ENCODE assay signal across 21 cellular contexts in genomic region chr15:72936237-72936636, GRCh38.
DNase-seq lines count a peak whose midpoint lies in the region; ATAC-seq and TF ChIP-seq lines count a peak whose summit lies in the region.
"Had no signal": no experiment of that assay in that cellular context is flagged by ENCODE, and none has a peak within 500 bp of the region (broad histone marks: within the 10 kb centered on the region; RNA-seq: fewer than 3 reads in every experiment).

No MANE protein-coding gene starts in this region.

- DNase-seq in DND-41 (peak; percentile 4), neural crest cell (ENCODE audit: low read depth, low spot score) (no peak), NCI-H187 (lab: John Stamatoyannopoulos, UW) (no peak), NOMO-1 treated with dmso at 0.1 percent for 144 hours (lab: John Stamatoyannopoulos, UW; ENCODE audit: unreplicated experiment) (no peak)
- DNase-seq: 8988T; ACHN; AML-193; BE2C; Caco-2; CD4-positive, CD25-positive, alpha-beta regulatory T cell; CD8-positive, alpha-beta T cell; DMS153; EL; GDM1; GM23248; HCEC 1CT had no signal

- no peaks in the 10 kb centered on the region for H3K9me3 ChIP-seq in BLaER1
- H3K9me3 ChIP-seq in DND-41 (ENCODE audit: insufficient read depth, low read length, severe bottlenecking) = no peaks in the 10 kb centered on the region
- H3K9me3 ChIP-seq: A549, BE2C, Caco-2 had no signal

- H3K27me3 ChIP-seq in BLaER1 (no peaks in the 10 kb centered on the region), DND-41 (ENCODE audit: insufficient read depth, low read length, poor library complexity) (no peaks in the 10 kb centered on the region)

- no peaks in the 10 kb centered on the region for H3K36me3 Mint-ChIP-seq in neural crest cell (ENCODE audit: low read depth)
- H3K36me3 Mint-ChIP-seq: CD4-positive, CD25-positive, alpha-beta regulatory T cell; CD8-positive, alpha-beta T cell had no signal

- H3K4me3 ChIP-seq in BLaER1 (no peak overlapping the region), DND-41 (ENCODE audit: low read depth in 1 of 2, low read length in 2 of 2) (no peak overlapping the region)
- H3K4me3 ChIP-seq: A549, GM12878, GM23248 had no signal

- H3K4me1 ChIP-seq in BLaER1 = peaks cover 18% of the 10 kb centered on the region
- no peaks in the 10 kb centered on the region for H3K4me1 ChIP-seq in DND-41 (ENCODE audit: insufficient read depth, low read length)
- H3K4me1 ChIP-seq: A549, BE2C, Caco-2 had no signal

- H3K27ac ChIP-seq in BLaER1 (no peak overlapping the region), DND-41 (ENCODE audit: low read length) (no peak overlapping the region)
- H3K27ac ChIP-seq: A549, C4-2B, GM23248 had no signal

- ATAC-seq in DND-41 (ENCODE audit: insufficient read depth, low read depth) = peak; percentile 58; the same call in 1 of the 3 replicates
- no peak for ATAC-seq in HG03025 (IDR thresholded peaks at IDR 0.05; ENCODE audit: low FRiP score, unreplicated experiment)
- ATAC-seq: A549; CD8-positive, alpha-beta T cell; GM12878 had no signal

- H3K36me3 ChIP-seq in BLaER1 (no peaks in the 10 kb centered on the region), DND-41 (ENCODE audit: insufficient read depth, low read length) (no peaks in the 10 kb centered on the region)
- H3K36me3 ChIP-seq: BE2C had no signal

- H3K9me3 Mint-ChIP-seq in neural crest cell = peaks cover 2% of the 10 kb centered on the region
- H3K9me3 Mint-ChIP-seq: CD8-positive, alpha-beta T cell had no signal

- no peak overlapping the region for H2AFZ ChIP-seq in DND-41 (ENCODE audit: low read depth, low read length)
- H2AFZ ChIP-seq: GM23248 had no signal

- H3K79me2 ChIP-seq in DND-41 (ENCODE audit: insufficient read depth, low read length) = no peaks in the 10 kb centered on the region

- no peak for TF ChIP-seq CTCF in DND-41 (IDR thresholded peaks at IDR 0.05; ENCODE audit: borderline replicate concordance, extremely low read depth, low read length, poor library complexity, severe bottlenecking)
- no peak for TF ChIP-seq CTCF in neural crest cell (conservative IDR thresholded peaks at IDR 0.05)

- no peaks in the 10 kb centered on the region for H3K4me1 Mint-ChIP-seq in neural crest cell
- H3K4me1 Mint-ChIP-seq: CD4-positive, CD25-positive, alpha-beta regulatory T cell had no signal

- H3K27me3 Mint-ChIP-seq in neural crest cell (ENCODE audit: low read depth) = peaks cover 6% of the 10 kb centered on the region

- H3K4me2 ChIP-seq in BLaER1 (peak overlapping the region; percentile 67), DND-41 (ENCODE audit: insufficient read depth, low read length) (no peak overlapping the region)
- H3K4me2 ChIP-seq: A549 had no signal

- H3K27ac Mint-ChIP-seq in neural crest cell (ENCODE audit: unreplicated experiment) = peak overlapping the region; percentile 35
- H3K27ac Mint-ChIP-seq: CD4-positive, CD25-positive, alpha-beta regulatory T cell; CD8-positive, alpha-beta T cell had no signal

- no peak overlapping the region for H3K4me3 Mint-ChIP-seq in neural crest cell
- H3K4me3 Mint-ChIP-seq: CD4-positive, CD25-positive, alpha-beta regulatory T cell; CD8-positive, alpha-beta T cell had no signal

- H4K20me1 ChIP-seq in BLaER1 (no peaks in the 10 kb centered on the region), DND-41 (ENCODE audit: insufficient read depth, low read length) (no peaks in the 10 kb centered on the region)

- H3K9ac ChIP-seq in BLaER1 (no peak overlapping the region), DND-41 (ENCODE audit: low read depth, low read length) (no peak overlapping the region)
- H3K9ac ChIP-seq: GM23248 had no signal
